ENCODE assay signal across 1 cellular context in genomic region chr6:36677059-36677749, GRCh38.
TF ChIP-seq lines count a peak whose summit lies in the region.

No MANE protein-coding gene starts in this region.

TF ChIP-seq in GM23338, 12 proteins besides CTCF, POLR2A, EP300 and RAD21 (continued from another document):
- TF ChIP-seq ZNF462 (CRISPR knock-in tag; IDR thresholded peaks at IDR 0.05) = no peak
